ENCODE assay signal across 20 cellular contexts in the genomic region with DNA sequence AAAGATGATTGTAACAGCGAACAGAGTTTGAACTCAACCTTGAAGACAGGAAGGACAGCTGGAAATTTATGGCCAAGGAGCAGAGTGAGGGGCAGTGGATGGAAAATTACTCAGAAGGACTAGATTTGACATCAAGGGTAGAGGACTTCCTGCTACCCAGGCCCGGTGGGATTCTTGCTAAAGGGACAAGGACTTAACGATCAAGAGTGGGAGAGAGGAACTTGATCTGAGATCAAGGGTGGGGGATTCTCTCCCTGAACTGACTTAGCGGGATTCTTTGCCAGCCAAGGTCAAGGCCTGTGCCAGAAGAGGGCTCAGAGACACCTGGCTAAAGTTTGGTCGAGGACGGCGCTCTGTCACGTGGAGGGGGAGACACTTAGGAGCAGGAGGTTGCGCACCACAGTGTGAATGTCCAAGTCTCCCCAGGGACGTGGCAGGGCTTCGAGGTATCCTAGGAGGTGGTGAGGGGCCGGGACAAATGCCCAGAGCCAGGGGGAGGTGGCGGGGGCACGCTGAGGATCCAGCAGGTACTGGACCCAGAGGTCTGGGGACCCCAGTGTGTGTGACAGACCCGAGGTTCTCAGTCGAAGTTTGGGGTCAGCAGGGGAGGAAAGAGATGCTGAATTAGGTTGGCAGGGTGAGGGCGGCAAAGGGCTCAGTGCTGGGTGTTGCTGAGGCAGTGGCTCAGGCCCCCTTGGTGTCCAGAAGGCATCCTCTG. TPM values are rescaled to one million over a fixed set of nuclear protein-coding genes. Genes with fewer than 3 reads are reported as not detected.
A peak's percentile ranks its signal among the peaks of the same experiment; 100 is the strongest.
DNase-seq lines count a peak whose midpoint lies in the region; ATAC-seq and TF ChIP-seq lines count a peak whose summit lies in the region.
"Had no signal": no experiment of that assay in that cellular context is flagged by ENCODE, and none has a peak within 500 bp of the region (broad histone marks: within the 10 kb centered on the region; RNA-seq: fewer than 3 reads in every experiment).

No MANE protein-coding gene starts in this region.

- H3K4ac ChIP-seq in IMR-90 (ENCODE audit: low read depth, low read length): peak overlapping the region; percentile 68

- H3K27ac ChIP-seq in IMR-90 (ENCODE audit: insufficient read depth, low read length) (no peak overlapping the region), left lung (no peak overlapping the region)
- H3K27ac ChIP-seq: KMS-11, SK-N-MC had no signal

- no peaks in the 10 kb centered on the region for H3K27me3 ChIP-seq in IMR-90 (ENCODE audit: control insufficient read depth, insufficient read depth, low read length)
- peaks cover 0 to 32% of the 10 kb centered on the region in 2 donors for H3K27me3 ChIP-seq in left lung

- intact Hi-C loops in IMR-90 (cut with micrococcal nuclease) (no loop called here), left lung (cut with DNase I) (no loop called here), sciatic nerve (cut with DNase I) (no loop called here)

- no peak overlapping the region for H3K9ac ChIP-seq in IMR-90 (ENCODE audit: low read depth, low read length)
- H3K9ac ChIP-seq: KMS-11 had no signal

- H3K9me3 ChIP-seq in IMR-90 (ENCODE audit: control insufficient read depth, insufficient read depth, low read length) (no peaks in the 10 kb centered on the region), left lung (no peaks in the 10 kb centered on the region)

- H4K8ac ChIP-seq in IMR-90 (ENCODE audit: low read depth in 2 of 2, low read length in 2 of 2): peak overlapping the region in 1 of 2 experiments; percentile 19; a peak in 2 of 4 replicates

- H3K36me3 ChIP-seq in IMR-90 (ENCODE audit: control insufficient read depth, insufficient read depth, low read length) (no peaks in the 10 kb centered on the region), left lung (no peaks in the 10 kb centered on the region)
- H3K36me3 ChIP-seq: WERI-Rb-1 had no signal

- no peak overlapping the region for H3K4me3 Mint-ChIP-seq in chondrocyte (ENCODE audit: unreplicated experiment)
- H3K4me3 Mint-ChIP-seq: stimulated activated effector memory CD8-positive, alpha-beta T cell treated with anti-CD3 and anti-CD28 coated beads, Interleukin-12 subunit alpha, Interleukin-12 subunit beta, amount 100 ng/mL, for 72 hours had no signal

- H2AFZ ChIP-seq in IMR-90 (replicated peaks; ENCODE audit: low read length, poor library complexity): peak overlapping the region; percentile 27

- H3K36me3 Mint-ChIP-seq in chondrocyte (ENCODE audit: low read depth): no peaks in the 10 kb centered on the region
- H3K36me3 Mint-ChIP-seq: stimulated activated effector memory CD8-positive, alpha-beta T cell treated with anti-CD3 and anti-CD28 coated beads, Interleukin-12 subunit alpha, Interleukin-12 subunit beta, amount 100 ng/mL, for 72 hours had no signal

- H2BK120ac ChIP-seq in IMR-90 (ENCODE audit: low read depth, low read length): peak overlapping the region; percentile 74

- no peaks in the 10 kb centered on the region for H3K9me3 Mint-ChIP-seq in chondrocyte (ENCODE audit: low read depth)
- H3K9me3 Mint-ChIP-seq: stimulated activated effector memory CD8-positive, alpha-beta T cell treated with anti-CD3 and anti-CD28 coated beads, Interleukin-12 subunit alpha, Interleukin-12 subunit beta, amount 100 ng/mL, for 72 hours had no signal

- no peak for TF ChIP-seq RAD21 in IMR-90 (IDR thresholded peaks at IDR 0.05; ENCODE audit: low read length)

- POLR2A ChIA-PET in IMR-90 (lab: Charles Lee; ENCODE audit: unreplicated experiment): no interaction called here

- no peak for DNase-seq in IMR-90
- peak; percentile 72 for DNase-seq in chondrocyte (ENCODE audit: low spot score)
- peak; percentile 26 to 73 for DNase-seq in left lung
- peak; percentile 50 for DNase-seq in sciatic nerve (ENCODE audit: low spot score)
- DNase-seq in kidney tubule cell (ENCODE audit: low spot score): no peak
- DNase-seq: activated CD4-positive, alpha-beta T cell treated with anti-CD3 and anti-CD28 coated beads, Interleukin-2, amount 50 U/mL, for 4 hours; activated naive CD4-positive, alpha-beta T cell; DMS79; NCI-H446; T-helper 2 cell; WERI-Rb-1 had no signal

- H3K4me2 ChIP-seq in IMR-90 (ENCODE audit: low read depth, low read length): no peak overlapping the region
- H3K4me2 ChIP-seq: KMS-11 had no signal

- H3K18ac ChIP-seq in IMR-90 (ENCODE audit: low read depth, low read length): no peak overlapping the region; the same call in 1 of the 2 replicates

- peaks cover 39% of the 10 kb centered on the region for H3K4me1 ChIP-seq in IMR-90 (ENCODE audit: control insufficient read depth, insufficient read depth, low read length)
- peaks cover 8 to 22% of the 10 kb centered on the region in 2 donors for H3K4me1 ChIP-seq in left lung

- H4K91ac ChIP-seq in IMR-90 (ENCODE audit: insufficient read depth, low read depth, low read length): peak overlapping the region; percentile 69

- peak overlapping the region; percentile 7; the same call in 1 of the 2 replicates for H3K23ac ChIP-seq in IMR-90 (ENCODE audit: low read depth, low read length)

- 93% methylated on average over 9 of the region's 17 CpGs; no CpG with 5 or more reads in 1 of the 2 experiments for WGBS in IMR-90 (ENCODE audit: extremely low coverage in 2 of 2, insufficient read length in 1 of 2), 2 experiments

- CTCF ChIA-PET in IMR-90 (lab: Yijun Ruan, JAX): interaction anchor here (1.1 kb wide), 1 partner anchor 207 kb away, joined by 3 read pairs; no protein-coding TSS in a partner anchor

- H3K4me3 ChIP-seq in IMR-90 (ENCODE audit: insufficient read depth, low read depth, low read length) (no peak overlapping the region), left lung (no peak overlapping the region)
- H3K4me3 ChIP-seq: SK-N-MC had no signal

- in situ Hi-C loops in IMR-90 (cut with MboI; ENCODE audit: low sequenced_read_pairs): no loop called here

- peaks cover 0 to 5% of the 10 kb centered on the region in 2 experiments; a peak in 1 of 4 replicates for H3K79me1 ChIP-seq in IMR-90 (ENCODE audit: low read depth in 1 of 2, low read length in 2 of 2)

- no peak overlapping the region for H2BK5ac ChIP-seq in IMR-90 (ENCODE audit: low read depth, low read length, poor library complexity, severe bottlenecking)

- ATAC-seq in IMR-90 (ENCODE audit: low read depth) (no peak), left lung (no peak), sciatic nerve (no peak), HG03139 (IDR thresholded peaks at IDR 0.05; ENCODE audit: unreplicated experiment) (no peak), GM18511 (IDR thresholded peaks at IDR 0.05; ENCODE audit: unreplicated experiment) (no peak), HG02885 (IDR thresholded peaks at IDR 0.05; ENCODE audit: poor library complexity, unreplicated experiment) (no peak)
- ATAC-seq: esophagus mucosa; left lobe of liver; stimulated activated effector memory CD8-positive, alpha-beta T cell treated with anti-CD3 and anti-CD28 coated beads, Interleukin-12 subunit alpha, Interleukin-12 subunit beta, amount 100 ng/mL, for 72 hours had no signal

- peak overlapping the region; percentile 83 for H3K27ac Mint-ChIP-seq in chondrocyte (ENCODE audit: unreplicated experiment)
- H3K27ac Mint-ChIP-seq: stimulated activated effector memory CD8-positive, alpha-beta T cell treated with anti-CD3 and anti-CD28 coated beads, Interleukin-12 subunit alpha, Interleukin-12 subunit beta, amount 100 ng/mL, for 72 hours had no signal

- peak overlapping the region; percentile 75; the same call in 2 of the 3 replicates for H2BK15ac ChIP-seq in IMR-90 (ENCODE audit: low read depth, low read length)

- peak overlapping the region; percentile 34 for H2AK9ac ChIP-seq in IMR-90 (replicated peaks; ENCODE audit: low read depth, low read length, poor library complexity)

- no TSS peak for BruUV-seq in IMR-90 (replicated peaks; lab: Mats Ljungman, UMichigan)

- H3K27me3 Mint-ChIP-seq in chondrocyte (ENCODE audit: low read depth): peaks cover 6% of the 10 kb centered on the region

- H3K4me1 Mint-ChIP-seq in chondrocyte (ENCODE audit: low read depth): peaks cover 64% of the 10 kb centered on the region

- no peak for TF ChIP-seq POLR2A in IMR-90 (IDR thresholded peaks at IDR 0.05; ENCODE audit: low read depth, low read length)

- H3K56ac ChIP-seq in IMR-90 (ENCODE audit: extremely low read depth, insufficient read depth, low read length): no peak overlapping the region

- TF ChIP-seq CTCF in IMR-90 (conservative IDR thresholded peaks at IDR 0.05; ENCODE audit: low read depth, low read length): no peak
- no peak for TF ChIP-seq CTCF in chondrocyte (IDR thresholded peaks at IDR 0.05)
- no peak for TF ChIP-seq CTCF in left lung (IDR thresholded peaks at IDR 0.05)

- H3K14ac ChIP-seq in IMR-90 (replicated peaks; ENCODE audit: low read depth, low read length): peak overlapping the region; percentile 23

- H2BK20ac ChIP-seq in IMR-90 (ENCODE audit: low read depth, low read length): peak overlapping the region; percentile 51

- H2AK5ac ChIP-seq in IMR-90 (ENCODE audit: low read depth, low read length): peak overlapping the region; percentile 66

- peaks cover 21% of the 10 kb centered on the region for H3K9me1 ChIP-seq in IMR-90 (ENCODE audit: insufficient read depth, low read length)

- no peak overlapping the region; the same call in 1 of the 2 replicates for H4K5ac ChIP-seq in IMR-90 (ENCODE audit: low read depth, low read length)

- dilution Hi-C loops in IMR-90 (cut with HindIII; ENCODE audit: low sequenced_read_pairs, unreplicated experiment): no loop called here

- no peaks in the 10 kb centered on the region for H4K20me1 ChIP-seq in IMR-90 (ENCODE audit: insufficient read depth, low read length)

TF ChIP-seq in IMR-90, 13 proteins besides CTCF, POLR2A, EP300 and RAD21:
- TF ChIP-seq FOS (IDR thresholded peaks at IDR 0.05; ENCODE audit: low read depth, low read length) (no peak), USF2 (IDR thresholded peaks at IDR 0.05; ENCODE audit: low read depth, low read length) (no peak), SMC3 (IDR thresholded peaks at IDR 0.05; ENCODE audit: low read depth, low read length) (no peak), CHD1 (IDR thresholded peaks at IDR 0.05; ENCODE audit: low read depth, low read length) (no peak), RFX5 (IDR thresholded peaks at IDR 0.05; ENCODE audit: low read depth, low read length) (no peak), NFE2L2 (IDR thresholded peaks at IDR 0.05; ENCODE audit: low read depth, low read length) (no peak), MXI1 (IDR thresholded peaks at IDR 0.05; ENCODE audit: borderline replicate concordance, low read depth, low read length) (no peak)

RNA-seq across cellular contexts. Expression of gene SHISAL1, which starts 46.1 kb away (rescaled TPM):
- total RNA-seq in IMR-90 (2012; rRNA removed): 1.1 and 1.4 TPM in 2 replicates
- polyA plus RNA-seq in IMR-90 (2012; rRNA removed): 0.83 and 1.0 TPM in 2 replicates
- 0.36 and 0.56 TPM in 2 replicates for polyA plus RNA-seq in IMR-90 (2012; cell fraction: cytosol; rRNA removed)
- polyA plus RNA-seq in IMR-90 (2012; cell fraction: nucleus; rRNA removed; ENCODE audit: low replicate concordance): 0.84 and 1.00 TPM in 2 replicates
- 7.5 to 20.9 TPM (median 8.3 TPM) in 3 replicates for total RNA-seq in chondrocyte
- total RNA-seq in left lung: under 1 TPM; 0.79 to 0.84 TPM
- total RNA-seq in sciatic nerve: 2.1 TPM
- total RNA-seq: HT-29 had no signal

Comparison
In these comparisons a context has a peak if more than half of its experiments do, and no peak if none do; other contexts are left out.
1. DNase-seq: peak in chondrocyte (single experiment), left lung (2 of 2) and sciatic nerve (single experiment); none in IMR-90 (single experiment) and kidney tubule cell (single experiment).